12 cellular contexts compared by ENCODE assay signal in genomic region chr7:134366481-134366880, GRCh38.
"Had no signal": no experiment of that assay in that cellular context is flagged by ENCODE, and none has a peak within 500 bp of the region (broad histone marks: within the 10 kb centered on the region; RNA-seq: fewer than 3 reads in every experiment).

No MANE protein-coding gene starts in this region.

- ATAC-seq: activated naive CD8-positive, alpha-beta T cell treated with anti-CD3 and anti-CD28 coated beads, Interleukin-2, amount 50 U/mL, for 24 hours; effector memory CD8-positive, alpha-beta T cell; stimulated activated naive CD8-positive, alpha-beta T cell treated with anti-CD3 and anti-CD28 coated beads, Interleukin-15, amount 100 ng/mL, for 72 hours had no signal

- H3K9me3 ChIP-seq: left ventricle myocardium inferior, thoracic aorta had no signal

- DNase-seq: activated CD4-positive, alpha-beta T cell treated with anti-CD3 and anti-CD28 coated beads, Interleukin-2, amount 10 ng/mL, durations not matched to agents 24 days and 14 days; activated naive CD4-positive, alpha-beta T cell treated with Interleukin-2 at 50 U/mL for 16 hours; activated naive CD8-positive, alpha-beta T cell treated with anti-CD3 and anti-CD28 coated beads, Interleukin-2, amount 50 U/mL, for 24 hours; central memory CD4-positive, alpha-beta T cell; effector memory CD8-positive, alpha-beta T cell; erythroblast; left ventricle myocardium inferior; mesendoderm; stimulated activated CD4-positive, alpha-beta T cell treated with anti-CD3 and anti-CD28 coated beads, Interleukin-4, amount 100 ng/mL, for 4 hours; stimulated activated naive CD8-positive, alpha-beta T cell treated with anti-CD3 and anti-CD28 coated beads, Interleukin-15, amount 100 ng/mL, for 72 hours had no signal

- H3K36me3 ChIP-seq: left ventricle myocardium inferior, thoracic aorta had no signal

- H3K27ac ChIP-seq: coronary artery, left ventricle myocardium inferior, thoracic aorta had no signal

- H3K4me1 ChIP-seq: left ventricle myocardium inferior had no signal

- H3K4me3 ChIP-seq: coronary artery, left ventricle myocardium inferior, thoracic aorta had no signal
